Comparison of ENCODE assay signal across 25 cellular contexts in genomic region chr11:23570828-23571227, GRCh38.
DNase-seq lines count a peak whose midpoint lies in the region; ATAC-seq and TF ChIP-seq lines count a peak whose summit lies in the region.
"Had no signal": no experiment of that assay in that cellular context is flagged by ENCODE, and none has a peak within 500 bp of the region (broad histone marks: within the 10 kb centered on the region; RNA-seq: fewer than 3 reads in every experiment).

No MANE protein-coding gene starts in this region.

- DNase-seq in A172 (ENCODE audit: low spot score) (peak; percentile 6), HFFc6 (peak; percentile 1), adipocyte (ENCODE audit: low read depth) (peak; percentile 67), fibroblast of pulmonary artery (ENCODE audit: low read depth) (peak; percentile 24), head of caudate nucleus (no peak)
- DNase-seq in effector memory CD4-positive, alpha-beta T cell, result no peak
- DNase-seq: activated CD8-positive, alpha-beta memory T cell treated with anti-CD3 and anti-CD28 coated beads for 24 hours; activated T-cell treated with anti-CD3 and anti-CD28 coated beads, Interleukin-2, amount 50 U/mL, for 24 hours; amniotic stem cell; central memory CD4-positive, alpha-beta T cell; Karpas-422; NCI-H1105; NCI-H2081; PC-9; SHP77 treated with DMSO at 0.1 percent for 48 hours; stimulated activated CD4-positive, alpha-beta T cell treated with anti-CD3 and anti-CD28 coated beads, Interleukin-2, amount 100 ng/mL, for 48 hours; stimulated activated naive B cell treated with anti-CD40 and anti-IgM and Interleukin-4, amounts not matched to agents 10 μg/mL and 1 μg/mL and 100 μg/mL, for 72 hours; SW 1271; testis had no signal

- peaks cover 39% of the 10 kb centered on the region for H3K4me1 Mint-ChIP-seq in HFFc6 (ENCODE audit: low read depth)

- no peaks in the 10 kb centered on the region for H3K9me3 Mint-ChIP-seq in HFFc6

- H3K4me1 ChIP-seq in adipocyte (ENCODE audit: control insufficient read depth, insufficient read depth, low read length), result peaks cover 8% of the 10 kb centered on the region
- H3K4me1 ChIP-seq in effector memory CD4-positive, alpha-beta T cell (ENCODE audit: control insufficient read depth, insufficient read depth, low read length, poor library complexity, severe bottlenecking), result no peaks in the 10 kb centered on the region
- H3K4me1 ChIP-seq: testis had no signal

- intact Hi-C loops in head of caudate nucleus (cut with DNase I), result no loop called here

- H3K27ac Mint-ChIP-seq in HFFc6, result no peak overlapping the region; the same call in 1 of the 2 replicates
- H3K27ac Mint-ChIP-seq: activated T-cell treated with anti-CD3 and anti-CD28 coated beads, Interleukin-2, amount 50 U/mL, for 24 hours; stimulated activated naive B cell treated with anti-CD40 and anti-IgM and Interleukin-4, amounts not matched to agents 10 μg/mL and 1 μg/mL and 100 μg/mL, for 72 hours had no signal

- no peaks in the 10 kb centered on the region for H3K36me3 ChIP-seq in adipocyte (ENCODE audit: control insufficient read depth, insufficient read depth, low read length, severe bottlenecking)
- H3K36me3 ChIP-seq in effector memory CD4-positive, alpha-beta T cell (ENCODE audit: control insufficient read depth, insufficient read depth, low read length), result no peaks in the 10 kb centered on the region
- H3K36me3 ChIP-seq: BLaER1 had no signal

- H3K9me3 ChIP-seq in adipocyte (ENCODE audit: control insufficient read depth, low read length), result no peaks in the 10 kb centered on the region
- no peaks in the 10 kb centered on the region for H3K9me3 ChIP-seq in effector memory CD4-positive, alpha-beta T cell (ENCODE audit: control insufficient read depth, low read length)
- H3K9me3 ChIP-seq: BLaER1, testis had no signal

- H3K27ac ChIP-seq in effector memory CD4-positive, alpha-beta T cell (ENCODE audit: insufficient read depth, low read length, poor library complexity, severe bottlenecking), result no peak overlapping the region
- H3K27ac ChIP-seq: 22Rv1, BLaER1, epithelial cell of prostate, PC-9, testis had no signal

- no peaks in the 10 kb centered on the region for H3K27me3 Mint-ChIP-seq in HFFc6 (ENCODE audit: insufficient read depth)
- H3K27me3 Mint-ChIP-seq: activated T-cell treated with anti-CD3 and anti-CD28 coated beads, Interleukin-2, amount 50 U/mL, for 24 hours; stimulated activated naive B cell treated with anti-CD40 and anti-IgM and Interleukin-4, amounts not matched to agents 10 μg/mL and 1 μg/mL and 100 μg/mL, for 72 hours had no signal

- no peaks in the 10 kb centered on the region for H3K36me3 Mint-ChIP-seq in HFFc6 (ENCODE audit: low read depth)
- H3K36me3 Mint-ChIP-seq: stimulated activated naive B cell treated with anti-CD40 and anti-IgM and Interleukin-4, amounts not matched to agents 10 μg/mL and 1 μg/mL and 100 μg/mL, for 72 hours had no signal

- ATAC-seq in HG03039 (IDR thresholded peaks at IDR 0.05; ENCODE audit: unreplicated experiment) (no peak), GM18868 (IDR thresholded peaks at IDR 0.05; ENCODE audit: unreplicated experiment) (no peak)
- ATAC-seq: stimulated activated naive B cell treated with anti-CD40 and anti-IgM and Interleukin-4, amounts not matched to agents 10 μg/mL and 1 μg/mL and 100 μg/mL, for 72 hours had no signal

- no peaks in the 10 kb centered on the region for H3K27me3 ChIP-seq in adipocyte (replicated peaks; ENCODE audit: control insufficient read depth, insufficient read depth, low read length)
- no peaks in the 10 kb centered on the region for H3K27me3 ChIP-seq in effector memory CD4-positive, alpha-beta T cell (replicated peaks; ENCODE audit: control insufficient read depth, insufficient read depth, low read length, poor library complexity, severe bottlenecking)
- H3K27me3 ChIP-seq: BLaER1, testis had no signal

- H3K4me3 ChIP-seq in adipocyte (ENCODE audit: low read length) (no peak overlapping the region), fibroblast of pulmonary artery (replicated peaks; ENCODE audit: low read depth, low read length) (no peak overlapping the region)
- H3K4me3 ChIP-seq in effector memory CD4-positive, alpha-beta T cell (ENCODE audit: insufficient read depth, low read depth, low read length, poor library complexity, severe bottlenecking), result no peak overlapping the region
- H3K4me3 ChIP-seq: BLaER1, PC-9, smooth muscle cell, testis had no signal

- TF ChIP-seq CTCF in HFFc6 (IDR thresholded peaks at IDR 0.05), result no peak
- TF ChIP-seq CTCF in fibroblast of pulmonary artery (IDR thresholded peaks at IDR 0.05; ENCODE audit: low read length, missing control alignments), result no peak

- no peak overlapping the region for H3K9ac ChIP-seq in adipocyte (ENCODE audit: low read length)
- H3K9ac ChIP-seq: BLaER1 had no signal

- no peak overlapping the region; the same call in 1 of the 2 replicates for H3K4me3 Mint-ChIP-seq in HFFc6
- H3K4me3 Mint-ChIP-seq: activated T-cell treated with anti-CD3 and anti-CD28 coated beads, Interleukin-2, amount 50 U/mL, for 24 hours; stimulated activated naive B cell treated with anti-CD40 and anti-IgM and Interleukin-4, amounts not matched to agents 10 μg/mL and 1 μg/mL and 100 μg/mL, for 72 hours had no signal

Comparison
In these comparisons a context has a peak if more than half of its experiments do, and no peak if none do; other contexts are left out.
1. DNase-seq: peak in A172 (single experiment), HFFc6 (single experiment), adipocyte (single experiment) and fibroblast of pulmonary artery (single experiment); none in head of caudate nucleus (0 of 42) and effector memory CD4-positive, alpha-beta T cell (0 of 3).